In genomic region chr19:39125199-39125553, GRCh38 we compare ENCODE assay signal across 8 cellular contexts.
DNase-seq lines count a peak whose midpoint lies in the region; ATAC-seq lines count a peak whose summit lies in the region.

No MANE protein-coding gene starts in this region.

- no peaks in the 10 kb centered on the region for H3K9me3 Mint-ChIP-seq in T-helper 2 cell treated with Interferon-gamma antibody and Interleukin-4, amounts not matched to agents 5 μg/mL and 100 μg/mL, for 36 hours
- H3K9me3 Mint-ChIP-seq in activated naive CD8-positive, alpha-beta T cell (ENCODE audit: low read depth): no peaks in the 10 kb centered on the region

- peaks cover 23% of the 10 kb centered on the region for H3K4me1 Mint-ChIP-seq in T-helper 2 cell treated with Interferon-gamma antibody and Interleukin-4, amounts not matched to agents 5 μg/mL and 100 μg/mL, for 36 hours (ENCODE audit: low read depth)
- H3K4me1 Mint-ChIP-seq in activated naive CD8-positive, alpha-beta T cell (ENCODE audit: low read depth): peaks cover 36% of the 10 kb centered on the region

- peaks cover 1% of the 10 kb centered on the region for H3K36me3 Mint-ChIP-seq in T-helper 2 cell treated with Interferon-gamma antibody and Interleukin-4, amounts not matched to agents 5 μg/mL and 100 μg/mL, for 36 hours (ENCODE audit: low read depth)
- no peaks in the 10 kb centered on the region for H3K36me3 Mint-ChIP-seq in activated naive CD8-positive, alpha-beta T cell

- peaks cover 3% of the 10 kb centered on the region for H3K27me3 Mint-ChIP-seq in T-helper 2 cell treated with Interferon-gamma antibody and Interleukin-4, amounts not matched to agents 5 μg/mL and 100 μg/mL, for 36 hours (ENCODE audit: low read depth)
- H3K27me3 Mint-ChIP-seq in activated naive CD8-positive, alpha-beta T cell: no peaks in the 10 kb centered on the region

- no peaks in the 10 kb centered on the region for H3K27me3 ChIP-seq in layer of hippocampus (ENCODE audit: control insufficient read depth, insufficient read depth, low read length)

- H3K27ac ChIP-seq in layer of hippocampus (ENCODE audit: low read depth, low read length) (peak overlapping the region; percentile 87), substantia nigra (ENCODE audit: low read depth, low read length, poor library complexity, severe bottlenecking) (peak overlapping the region; percentile 71)

- no peak for ATAC-seq in HG03280 (IDR thresholded peaks at IDR 0.05; ENCODE audit: unreplicated experiment)

- peak overlapping the region; percentile 96 for H3K4me3 Mint-ChIP-seq in T-helper 2 cell treated with Interferon-gamma antibody and Interleukin-4, amounts not matched to agents 5 μg/mL and 100 μg/mL, for 36 hours
- H3K4me3 Mint-ChIP-seq in activated naive CD8-positive, alpha-beta T cell: peak overlapping the region; percentile 95

- DNase-seq in T-helper 2 cell treated with Interferon-gamma antibody and Interleukin-4, amounts not matched to agents 5 μg/mL and 100 μg/mL, for 36 hours (ENCODE audit: low spot score): no peak
- no peak for DNase-seq in T-helper 2 cell
- DNase-seq in substantia nigra (lab: John Stamatoyannopoulos, UW): no peak
- DNase-seq in retina: no peak
- no peak for DNase-seq in stimulated activated CD4-positive, alpha-beta T cell treated with anti-CD3 and anti-CD28 coated beads, Interleukin-4, amount 100 ng/mL, for 1 hour

- H3K27ac Mint-ChIP-seq in T-helper 2 cell treated with Interferon-gamma antibody and Interleukin-4, amounts not matched to agents 5 μg/mL and 100 μg/mL, for 36 hours: peak overlapping the region; percentile 95
- peak overlapping the region; percentile 97 for H3K27ac Mint-ChIP-seq in activated naive CD8-positive, alpha-beta T cell
